Comparison of ENCODE assay signal across 26 cellular contexts in genomic region chr2:46388873-46389272, GRCh38.
A peak's percentile ranks its signal among the peaks of the same experiment; 100 is the strongest.
DNase-seq lines count a peak whose midpoint lies in the region; ATAC-seq and TF ChIP-seq lines count a peak whose summit lies in the region.
"Had no signal": no experiment of that assay in that cellular context is flagged by ENCODE, and none has a peak within 500 bp of the region (broad histone marks: within the 10 kb centered on the region; RNA-seq: fewer than 3 reads in every experiment).

No MANE protein-coding gene starts in this region.

- TF ChIP-seq POLR2A in gastrocnemius medialis (IDR thresholded peaks at IDR 0.05) (no peak), vagina (IDR thresholded peaks at IDR 0.05) (no peak)

- in situ Hi-C loops in gastrocnemius medialis (cut with MboI; ENCODE audit: low sequenced_read_pairs in 4 of 4) = no loop called here

- H3K4me1 ChIP-seq in gastrocnemius medialis (no peaks in the 10 kb centered on the region), vagina (no peaks in the 10 kb centered on the region), SK-N-SH (ENCODE audit: control insufficient read depth in 1 of 2, insufficient read depth in 2 of 2, low read depth in 1 of 2, low read length in 1 of 2) (peaks cover 0 to 3% of the 10 kb centered on the region in 2 experiments; a peak in 1 of 4 replicates)

- no peaks in the 10 kb centered on the region for H3K9me2 ChIP-seq in SK-N-SH

- H3K36me3 ChIP-seq in gastrocnemius medialis (peaks cover 0 to 20% of the 10 kb centered on the region in 2 donors), vagina (peaks cover 0 to 11% of the 10 kb centered on the region in 2 donors), SK-N-SH (replicated peaks in 1 of 2; ENCODE audit: control insufficient read depth in 1 of 2, insufficient read depth in 2 of 2, low read length in 1 of 2) (peaks cover 26 to 48% of the 10 kb centered on the region in 2 experiments)

- intact Hi-C loops in gastrocnemius medialis (cut with DNase I; ENCODE audit: low total_unique reads) = no loop called here
- intact Hi-C loops in vagina (cut with DNase I) = no loop called here

- H3K27me3 ChIP-seq in gastrocnemius medialis = no peaks in the 10 kb centered on the region
- H3K27me3 ChIP-seq in vagina = no peaks in the 10 kb centered on the region
- no peaks in the 10 kb centered on the region for H3K27me3 ChIP-seq in SK-N-SH (ENCODE audit: insufficient read depth)
- H3K27me3 ChIP-seq: foreskin keratinocyte had no signal

- TF ChIP-seq CTCF in gastrocnemius medialis (IDR thresholded peaks at IDR 0.05 in 4 of 5, conservative IDR thresholded peaks at IDR 0.05 in 1 of 5) (no peak), vagina (IDR thresholded peaks at IDR 0.05) (no peak), SK-N-SH (IDR thresholded peaks at IDR 0.05) (no peak)

- H3K9me3 ChIP-seq in gastrocnemius medialis = no peaks in the 10 kb centered on the region
- no peaks in the 10 kb centered on the region for H3K9me3 ChIP-seq in vagina
- H3K9me3 ChIP-seq in SK-N-SH = no peaks in the 10 kb centered on the region
- H3K9me3 ChIP-seq: thoracic aorta had no signal

- no peaks in the 10 kb centered on the region for H3F3A ChIP-seq in SK-N-SH (replicated peaks; ENCODE audit: insufficient read depth)

- H3K9ac ChIP-seq in SK-N-SH = no peak overlapping the region

- H3K79me2 ChIP-seq in SK-N-SH (ENCODE audit: insufficient read depth) = no peaks in the 10 kb centered on the region

- no peak overlapping the region for H3K4me2 ChIP-seq in SK-N-SH

- H3K4me3 ChIP-seq in gastrocnemius medialis = no peak overlapping the region
- no peak overlapping the region for H3K4me3 ChIP-seq in vagina
- H3K4me3 ChIP-seq in SK-N-SH (ENCODE audit: low read depth in 2 of 2, low read length in 1 of 2) = no peak overlapping the region
- H3K4me3 ChIP-seq: K562, thoracic aorta had no signal

- ATAC-seq in gastrocnemius medialis = no peak
- ATAC-seq: foreskin keratinocyte; K562; naive thymus-derived CD4-positive, alpha-beta T cell; WTC11 had no signal

- TF ChIP-seq EP300 in SK-N-SH (IDR thresholded peaks at IDR 0.05; ENCODE audit: borderline replicate concordance in 1 of 2, low read depth in 1 of 2, low read length in 1 of 2) = no peak

- no peak overlapping the region for H2AFZ ChIP-seq in SK-N-SH (ENCODE audit: low read depth)

- TF ChIP-seq RAD21 in SK-N-SH (IDR thresholded peaks at IDR 0.05; ENCODE audit: low read length) = no peak

- H3K27ac ChIP-seq in gastrocnemius medialis = peak overlapping the region in 3 of 4 donors; percentile 30 to 52 (median 45)
- no peak overlapping the region for H3K27ac ChIP-seq in vagina
- no peak overlapping the region; a peak in 1 of 4 replicates for H3K27ac ChIP-seq in SK-N-SH (ENCODE audit: low read depth in 2 of 2, low read length in 1 of 2)
- H3K27ac ChIP-seq: foreskin keratinocyte had no signal

- DNase-seq in activated CD8-positive, alpha-beta memory T cell treated with anti-CD3 and anti-CD28 coated beads, Interleukin-2, amount 50 U/mL, for 48 hours = peak; percentile 18
- DNase-seq in activated CD8-positive, alpha-beta memory T cell treated with anti-CD3 and anti-CD28 coated beads, Interleukin-2, amount 50 U/mL, for 4 hours = no peak
- DNase-seq in islet precursor cell (peak; percentile 46), gastrocnemius medialis (no peak), vagina (ENCODE audit: extremely low spot score in 2 of 2) (peak; percentile 20 to 28), kidney glomerular epithelial cell (lab: John Stamatoyannopoulos, UW) (no peak), mesenteric fat pad (ENCODE audit: low spot score) (no peak), SK-N-SH (no peak)
- DNase-seq: activated CD4-positive, alpha-beta memory T cell treated with anti-CD3 and anti-CD28 coated beads for 36 hours; activated naive CD4-positive, alpha-beta T cell treated with anti-CD3 and anti-CD28 coated beads for 36 hours; activated T-cell treated with anti-CD3 and anti-CD28 coated beads, Interleukin-2, amount 50 U/mL, for 48 hours; AML-193; CD8-positive, alpha-beta memory T cell; central memory CD4-positive, alpha-beta T cell; erythroblast; foreskin keratinocyte; GF-D8; MM.1S; naive thymus-derived CD4-positive, alpha-beta T cell; NCI-H1694; NCI-H2171 treated with DMSO at 0.1 percent for 48 hours; NCI-H524 treated with DMSO at 0.1 percent for 48 hours; T-helper 9 cell had no signal

- 95% methylated on average over 5 of the region's 5 CpGs for WGBS in SK-N-SH (ENCODE audit: low lambda C conversion rate)

- CTCF ChIA-PET in SK-N-SH (lab: Yijun Ruan, JAX) = interaction anchor here (1.0 to 1.3 kb wide), 2 partner anchors 22 to 378 kb away, joined by 3 read pairs; no protein-coding TSS in a partner anchor

- H4K20me1 ChIP-seq in SK-N-SH (ENCODE audit: insufficient read depth) = no peaks in the 10 kb centered on the region

- POLR2A ChIA-PET in SK-N-SH (lab: Yijun Ruan, JAX) = no interaction called here

TF ChIP-seq in SK-N-SH, 30 proteins besides CTCF, POLR2A, EP300 and RAD21:
- TF ChIP-seq MAX (IDR thresholded peaks at IDR 0.05; ENCODE audit: low read depth) = no peak
- no peak for TF ChIP-seq RFX5 (IDR thresholded peaks at IDR 0.05; ENCODE audit: low read length)
- TF ChIP-seq NRF1 (IDR thresholded peaks at IDR 0.05; ENCODE audit: low read depth, low read length) = no peak
- no peak for TF ChIP-seq SMC3 (IDR thresholded peaks at IDR 0.05; ENCODE audit: low read depth, low read length)
- no peak for TF ChIP-seq TCF12 (IDR thresholded peaks at IDR 0.05)
- no peak for TF ChIP-seq USF2 (IDR thresholded peaks at IDR 0.05; ENCODE audit: borderline replicate concordance, low read depth, low read length)
- TF ChIP-seq GABPA (IDR thresholded peaks at IDR 0.05; ENCODE audit: low read depth) = no peak
- TF ChIP-seq TEAD4 (IDR thresholded peaks at IDR 0.05; ENCODE audit: borderline replicate concordance, insufficient read depth) = no peak
- no peak for TF ChIP-seq RXRA (IDR thresholded peaks at IDR 0.05; ENCODE audit: borderline replicate concordance, low read depth)
- TF ChIP-seq USF1 (IDR thresholded peaks at IDR 0.05; ENCODE audit: borderline replicate concordance, low read depth) = no peak
- TF ChIP-seq JUND (IDR thresholded peaks at IDR 0.05) = no peak
- no peak for TF ChIP-seq FOSL2 (IDR thresholded peaks at IDR 0.05; ENCODE audit: borderline replicate concordance, low read depth)
- no peak for TF ChIP-seq ZBTB33 (IDR thresholded peaks at IDR 0.05; ENCODE audit: borderline replicate concordance, low read depth)
- no peak for TF ChIP-seq ELF1 (IDR thresholded peaks at IDR 0.05)
TF ChIP-seq in SK-N-SH: peak in this region for 0.

Comparison
In these comparisons a context has a peak if more than half of its experiments do, and no peak if none do; other contexts are left out.
1. DNase-seq: peak in activated CD8-positive, alpha-beta memory T cell treated with anti-CD3 and anti-CD28 coated beads, Interleukin-2, amount 50 U/mL, for 48 hours (single experiment), islet precursor cell (single experiment) and vagina (2 of 2); none in activated CD8-positive, alpha-beta memory T cell treated with anti-CD3 and anti-CD28 coated beads, Interleukin-2, amount 50 U/mL, for 4 hours (single experiment), gastrocnemius medialis (0 of 2), kidney glomerular epithelial cell (single experiment), mesenteric fat pad (single experiment) and SK-N-SH (single experiment).
2. H3K27ac ChIP-seq: peak in gastrocnemius medialis (3 of 4); none in vagina (single experiment) and SK-N-SH (0 of 2).